In genomic region chr2:76197842-76198448, GRCh38 we compare ENCODE assay signal across 9 cellular contexts.
A peak's percentile ranks its signal among the peaks of the same experiment; 100 is the strongest.
DNase-seq lines count a peak whose midpoint lies in the region; ATAC-seq, FAIRE-seq and TF ChIP-seq lines count a peak whose summit lies in the region.
"Had no signal": no experiment of that assay in that cellular context is flagged by ENCODE, and none has a peak within 500 bp of the region (broad histone marks: within the 10 kb centered on the region; RNA-seq: fewer than 3 reads in every experiment).

No MANE protein-coding gene starts in this region.

- no peak overlapping the region for H2BK120ac ChIP-seq in neuronal stem cell (ENCODE audit: low read depth, low read length)

- no peak for TF ChIP-seq EP300 in esophagus muscularis mucosa (IDR thresholded peaks at IDR 0.05)

- no peak overlapping the region for H3K4ac ChIP-seq in neuronal stem cell (ENCODE audit: low read length)

- TF ChIP-seq CTCF in esophagus muscularis mucosa (IDR thresholded peaks at IDR 0.05) = peak; percentile 38 to 72 (median 60)

- ATAC-seq in GM19463 (IDR thresholded peaks at IDR 0.05; ENCODE audit: unreplicated experiment) = peak; percentile 76
- ATAC-seq in GM21737 (IDR thresholded peaks at IDR 0.05; ENCODE audit: unreplicated experiment) = no peak

- no peaks in the 10 kb centered on the region for H3K79me1 ChIP-seq in neuronal stem cell (ENCODE audit: low read depth, low read length)

- H4K8ac ChIP-seq in neuronal stem cell (ENCODE audit: low read depth, low read length) = no peak overlapping the region

- no peaks in the 10 kb centered on the region for H3K9me3 ChIP-seq in esophagus muscularis mucosa
- H3K9me3 ChIP-seq in neuronal stem cell (replicated peaks in 1 of 2; ENCODE audit: control insufficient read depth in 2 of 2, insufficient read depth in 1 of 2, low read depth in 1 of 2, low read length in 2 of 2) = no peaks in the 10 kb centered on the region
- H3K9me3 ChIP-seq: BLaER1 had no signal

- no peak overlapping the region for H3K23ac ChIP-seq in neuronal stem cell (ENCODE audit: low read depth, low read length, poor library complexity)

- no peak overlapping the region for H3K27ac ChIP-seq in esophagus muscularis mucosa (replicated peaks in 1 of 4)
- no peak overlapping the region for H3K27ac ChIP-seq in neuronal stem cell (replicated peaks; ENCODE audit: low read length)
- H3K27ac ChIP-seq: BLaER1 had no signal

- H3K4me1 ChIP-seq in esophagus muscularis mucosa (no peaks in the 10 kb centered on the region), neuronal stem cell (ENCODE audit: control insufficient read depth in 2 of 2, insufficient read depth in 1 of 2, low read depth in 1 of 2, low read length in 2 of 2) (no peaks in the 10 kb centered on the region)
- H3K4me1 ChIP-seq: BLaER1 had no signal

- peak overlapping the region; percentile 25 for H2AFZ ChIP-seq in neuronal stem cell (ENCODE audit: low read length)

- no peak overlapping the region for H2AK5ac ChIP-seq in neuronal stem cell (ENCODE audit: low read depth, low read length)

- H3K9ac ChIP-seq in neuronal stem cell (ENCODE audit: low read depth, low read length, poor library complexity) = no peak overlapping the region
- H3K9ac ChIP-seq: BLaER1 had no signal

- DNase-seq in NCI-H146 (lab: John Stamatoyannopoulos, UW) = peak; percentile 17
- DNase-seq in NCI-H146 treated with DMSO at 0.1 percent for 48 hours (lab: John Stamatoyannopoulos, UW; ENCODE audit: unreplicated experiment) = no peak
- DNase-seq in LHCN-M2 (ENCODE audit: low read depth) = peak; percentile 16
- no peak for DNase-seq in esophagus muscularis mucosa (ENCODE audit: extremely low spot score)
- DNase-seq in neuronal stem cell (ENCODE audit: low spot score) = peak; percentile 64

- no peak for TF ChIP-seq POLR2A in esophagus muscularis mucosa (IDR thresholded peaks at IDR 0.05; ENCODE audit: low read depth)

- H3K4me3 ChIP-seq in esophagus muscularis mucosa (no peak overlapping the region), neuronal stem cell (ENCODE audit: low read length in 2 of 2) (no peak overlapping the region)
- H3K4me3 ChIP-seq: BLaER1 had no signal

- no peak overlapping the region for H3K18ac ChIP-seq in neuronal stem cell (ENCODE audit: low read length)

- WGBS in esophagus muscularis mucosa = 34% methylated on average over 7 of the region's 7 CpGs
- WGBS in neuronal stem cell (ENCODE audit: extremely low coverage in 2 of 2, insufficient read length in 2 of 2, insufficient replicate concordance in 1 of 2), 2 donors = no CpG with 5 or more reads among the region's 7 CpGs

- H3K36me3 ChIP-seq in esophagus muscularis mucosa (no peaks in the 10 kb centered on the region), neuronal stem cell (replicated peaks in 1 of 2; ENCODE audit: control insufficient read depth in 2 of 2, insufficient read depth in 2 of 2, low read length in 2 of 2) (no peaks in the 10 kb centered on the region)
- H3K36me3 ChIP-seq: BLaER1 had no signal

- no peak overlapping the region for H3K14ac ChIP-seq in neuronal stem cell (ENCODE audit: low read length)

- intact Hi-C loops in esophagus muscularis mucosa (cut with DNase I) = loop anchor here (10.0 kb wide), 1 partner anchor 397 kb away; no protein-coding TSS in a partner anchor

- H2BK15ac ChIP-seq in neuronal stem cell (ENCODE audit: low read length) = no peak overlapping the region

- H3K27me3 ChIP-seq in esophagus muscularis mucosa (no peaks in the 10 kb centered on the region), neuronal stem cell (ENCODE audit: control insufficient read depth in 3 of 3, insufficient read depth in 3 of 3, low read depth in 1 of 3, low read length in 3 of 3) (no peaks in the 10 kb centered on the region)
- H3K27me3 ChIP-seq: BLaER1 had no signal

- H2BK5ac ChIP-seq in neuronal stem cell (ENCODE audit: low read length) = no peak overlapping the region

- no peak overlapping the region for H3K4me2 ChIP-seq in neuronal stem cell (ENCODE audit: insufficient read depth, low read length, poor library complexity, severe bottlenecking)
- H3K4me2 ChIP-seq: BLaER1 had no signal

- no peak overlapping the region for H4K91ac ChIP-seq in neuronal stem cell (ENCODE audit: low read depth, low read length, poor library complexity)

- peak; percentile 83 for FAIRE-seq in TTC549 (lab: Jason Lieb, UNC)

- no peak overlapping the region for H2BK12ac ChIP-seq in neuronal stem cell (ENCODE audit: low read length)

Comparison
In these comparisons a context has a peak if more than half of its experiments do, and no peak if none do; other contexts are left out.
1. DNase-seq: peak in NCI-H146 (single experiment), LHCN-M2 (single experiment) and neuronal stem cell (single experiment); none in NCI-H146 treated with DMSO at 0.1 percent for 48 hours (single experiment) and esophagus muscularis mucosa (single experiment).